ENCODE assay signal across 11 cellular contexts in the genomic region with DNA sequence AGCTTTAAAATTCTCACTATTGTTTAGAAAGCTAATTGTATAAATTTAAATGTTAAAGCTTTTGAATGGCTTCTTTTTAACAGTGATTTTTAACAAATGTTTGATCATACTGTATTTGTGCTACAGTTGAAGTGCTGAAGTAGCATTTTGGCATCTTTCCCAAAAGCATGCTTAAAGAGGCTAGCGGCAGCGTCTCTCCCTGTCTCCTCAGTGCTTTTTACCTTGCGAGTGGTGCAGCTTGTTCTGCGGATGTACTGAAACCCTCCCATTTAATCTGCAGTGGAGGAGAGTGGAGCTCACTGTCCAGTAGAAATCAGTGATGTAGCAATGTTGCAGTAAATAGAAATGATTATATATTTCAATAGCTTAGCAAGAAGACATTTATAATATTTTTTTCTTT. TPM values are rescaled to one million over a fixed set of nuclear protein-coding genes. Genes with fewer than 3 reads are reported as not detected.
A peak's percentile ranks its signal among the peaks of the same experiment; 100 is the strongest.
DNase-seq lines count a peak whose midpoint lies in the region; ATAC-seq, FAIRE-seq and TF ChIP-seq lines count a peak whose summit lies in the region.
"Had no signal": no experiment of that assay in that cellular context is flagged by ENCODE, and none has a peak within 500 bp of the region (broad histone marks: within the 10 kb centered on the region; RNA-seq: fewer than 3 reads in every experiment).

No MANE protein-coding gene starts in this region.

- ATAC-seq in GM19452 (IDR thresholded peaks at IDR 0.05; ENCODE audit: unreplicated experiment) = no peak

- FAIRE-seq in bronchial epithelial cell (lab: Jason Lieb, UNC) = no peak

- DNase-seq in DMS 273 (lab: John Stamatoyannopoulos, UW; ENCODE audit: unreplicated experiment) = peak; percentile 64
- no peak for DNase-seq in DMS 273 treated with DMSO at 0.1 percent for 48 hours (lab: John Stamatoyannopoulos, UW)
- peak; percentile 51 for DNase-seq in NCI-H2227 treated with DMSO at 0.1 percent for 48 hours (lab: John Stamatoyannopoulos, UW)
- DNase-seq in bronchial epithelial cell (ENCODE audit: low read depth) = peak; percentile 27
- peak; percentile 21 for DNase-seq in midbrain (lab: John Stamatoyannopoulos, UW)
- no peak for DNase-seq in activated CD4-positive, CD25-positive, alpha-beta regulatory T cell treated with anti-CD3 and anti-CD28 coated beads, Interleukin-2, amount 50 U/mL, for 72 hours
- DNase-seq in NAMALWA (ENCODE audit: low spot score) = no peak
- DNase-seq: Caco-2, cortex of kidney, upper lobe of left lung had no signal

- no peak overlapping the region for H3K4me3 ChIP-seq in bronchial epithelial cell (ENCODE audit: low read depth, low read length)
- H3K4me3 ChIP-seq: upper lobe of left lung had no signal

- H3K27me3 ChIP-seq in bronchial epithelial cell (ENCODE audit: control insufficient read depth, insufficient read depth, low read length) = no peaks in the 10 kb centered on the region
- H3K27me3 ChIP-seq: upper lobe of left lung had no signal

- no peaks in the 10 kb centered on the region for H3K36me3 ChIP-seq in bronchial epithelial cell (ENCODE audit: control insufficient read depth, insufficient read depth, low read length)
- H3K36me3 ChIP-seq: upper lobe of left lung had no signal

- no peak for TF ChIP-seq CTCF in bronchial epithelial cell (IDR thresholded peaks at IDR 0.05; ENCODE audit: insufficient read depth, low read length, severe bottlenecking)

RNA-seq across cellular contexts. Expression of a gene that starts 43.7 kb away (rescaled TPM):
- total RNA-seq in bronchial epithelial cell = 4.7 and 5.5 TPM in 2 replicates

RNA-seq across cellular contexts. Expression of a gene that starts 44.1 kb away (rescaled TPM):
- 0.79 and 1.3 TPM in 2 replicates for total RNA-seq in bronchial epithelial cell

Comparison
In these comparisons a context has a peak if more than half of its experiments do, and no peak if none do; other contexts are left out.
1. DNase-seq: peak in DMS 273 (single experiment), NCI-H2227 treated with DMSO at 0.1 percent for 48 hours (single experiment), bronchial epithelial cell (single experiment) and midbrain (single experiment); none in DMS 273 treated with DMSO at 0.1 percent for 48 hours (single experiment), activated CD4-positive, CD25-positive, alpha-beta regulatory T cell treated with anti-CD3 and anti-CD28 coated beads, Interleukin-2, amount 50 U/mL, for 72 hours (single experiment) and NAMALWA (single experiment).